Comparison of ENCODE assay signal across 27 cellular contexts in genomic region chr4:157702821-157703220, GRCh38.
"Had no signal": no experiment of that assay in that cellular context is flagged by ENCODE, and none has a peak within 500 bp of the region (broad histone marks: within the 10 kb centered on the region; RNA-seq: fewer than 3 reads in every experiment).

No MANE protein-coding gene starts in this region.

- H3K9me3 Mint-ChIP-seq: activated CD4-positive, alpha-beta T cell treated with anti-CD3 and anti-CD28 coated beads, Interleukin-2, amount 10 ng/mL, durations not matched to agents 24 days and 14 days; activated naive CD8-positive, alpha-beta T cell treated with anti-CD3 and anti-CD28 coated beads, Interleukin-2, amount 50 U/mL, for 24 hours; activated T-helper 1 cell treated with anti-CD3 and anti-CD28 coated beads, Interleukin-12 subunit alpha, Interleukin-12 subunit beta, Interleukin-2, Interleukin-4 antibody, amounts not matched to agents 30 ng/mL and 10 ng/mL and 1 ng/mL, durations not matched to agents 14 hours and 24 hours and 36 hours had no signal

- H3K4me3 ChIP-seq: ascending aorta, body of pancreas, coronary artery, SK-N-MC had no signal

- H3K36me3 Mint-ChIP-seq: activated CD8-positive, alpha-beta memory T cell treated with anti-CD3 and anti-CD28 coated beads, Interleukin-2, amount 10 ng/mL, durations not matched to agents 7 days and 5 days; activated naive CD4-positive, alpha-beta T cell treated with anti-CD3 and anti-CD28 coated beads, Interleukin-2, amount 50 U/mL, for 72 hours had no signal

- H3K27ac ChIP-seq: body of pancreas, coronary artery, SK-N-MC had no signal

- H3K27me3 Mint-ChIP-seq: activated B cell treated with CpG ODN at 0.5 μM for 24 hours; activated CD4-positive, alpha-beta T cell treated with anti-CD3 and anti-CD28 coated beads, Interleukin-2, amount 10 ng/mL, durations not matched to agents 24 days and 14 days; activated CD8-positive, alpha-beta memory T cell treated with anti-CD3 and anti-CD28 coated beads, Interleukin-2, amount 10 ng/mL, durations not matched to agents 7 days and 5 days; activated naive CD8-positive, alpha-beta T cell treated with anti-CD3 and anti-CD28 coated beads, Interleukin-2, amount 50 U/mL, for 24 hours; activated T-cell treated with anti-CD3 and anti-CD28 coated beads, Interleukin-2, amount 50 U/mL, for 24 hours had no signal

- ATAC-seq: activated CD8-positive, alpha-beta memory T cell treated with anti-CD3 and anti-CD28 coated beads, Interleukin-2, amount 10 ng/mL, durations not matched to agents 7 days and 5 days; activated naive CD4-positive, alpha-beta T cell treated with anti-CD3 and anti-CD28 coated beads, Interleukin-2, amount 50 U/mL, for 72 hours; activated naive CD8-positive, alpha-beta T cell treated with anti-CD3 and anti-CD28 coated beads, Interleukin-2, amount 50 U/mL, for 24 hours; body of pancreas had no signal

- H3K9me3 ChIP-seq: body of pancreas had no signal

- DNase-seq: activated B cell treated with CpG ODN at 0.5 μM for 24 hours; activated CD4-positive, alpha-beta T cell treated with anti-CD3 and anti-CD28 coated beads for 1 hour; activated CD4-positive, alpha-beta T cell treated with anti-CD3 and anti-CD28 coated beads, Interleukin-2, amount 10 ng/mL, durations not matched to agents 24 days and 14 days; activated CD4-positive, alpha-beta T cell treated with anti-CD3 and anti-CD28 coated beads, Interleukin-2, amount 50 U/mL, for 48 hours; activated CD8-positive, alpha-beta memory T cell treated with anti-CD3 and anti-CD28 coated beads, Interleukin-2, amount 10 ng/mL, durations not matched to agents 7 days and 5 days; activated effector memory CD4-positive, alpha-beta T cell treated with Interleukin-2 at 50 U/mL for 16 hours; activated naive CD4-positive, alpha-beta T cell treated with Interleukin-2 at 50 U/mL for 16 hours; activated naive CD8-positive, alpha-beta T cell treated with anti-CD3 and anti-CD28 coated beads, Interleukin-2, amount 50 U/mL, for 24 hours; activated T-cell treated with anti-CD3 and anti-CD28 coated beads, Interleukin-2, amount 50 U/mL, for 24 hours; amniotic stem cell; body of pancreas; central memory CD4-positive, alpha-beta T cell; Kasumi-1; NCI-H1048; NCI-H146; NCI-H187 treated with DMSO at 0.1 percent for 48 hours; NCI-H2081 treated with DMSO at 0.1 percent for 48 hours; NCI-H2171; NCI-H2227 treated with DMSO at 0.1 percent for 48 hours; NCI-H510A; NCI-H526 treated with DMSO at 0.1 percent for 48 hours; SIG-M5 had no signal

- H3K4me1 Mint-ChIP-seq: activated B cell treated with CpG ODN at 0.5 μM for 24 hours; activated CD4-positive, alpha-beta T cell treated with anti-CD3 and anti-CD28 coated beads, Interleukin-2, amount 10 ng/mL, durations not matched to agents 24 days and 14 days; activated CD8-positive, alpha-beta memory T cell treated with anti-CD3 and anti-CD28 coated beads, Interleukin-2, amount 10 ng/mL, durations not matched to agents 7 days and 5 days; activated naive CD8-positive, alpha-beta T cell treated with anti-CD3 and anti-CD28 coated beads, Interleukin-2, amount 50 U/mL, for 24 hours had no signal

- H3K27me3 ChIP-seq: ascending aorta, body of pancreas had no signal

- H3K4me3 Mint-ChIP-seq: activated B cell treated with CpG ODN at 0.5 μM for 24 hours; activated CD4-positive, alpha-beta T cell treated with anti-CD3 and anti-CD28 coated beads, Interleukin-2, amount 10 ng/mL, durations not matched to agents 24 days and 14 days; activated CD8-positive, alpha-beta memory T cell treated with anti-CD3 and anti-CD28 coated beads, Interleukin-2, amount 10 ng/mL, durations not matched to agents 7 days and 5 days; activated naive CD8-positive, alpha-beta T cell treated with anti-CD3 and anti-CD28 coated beads, Interleukin-2, amount 50 U/mL, for 24 hours; activated T-cell treated with anti-CD3 and anti-CD28 coated beads, Interleukin-2, amount 50 U/mL, for 24 hours; activated T-helper 1 cell treated with anti-CD3 and anti-CD28 coated beads, Interleukin-12 subunit alpha, Interleukin-12 subunit beta, Interleukin-2, Interleukin-4 antibody, amounts not matched to agents 30 ng/mL and 10 ng/mL and 1 ng/mL, durations not matched to agents 14 hours and 24 hours and 36 hours had no signal

- H3K4me1 ChIP-seq: body of pancreas had no signal

- H3K27ac Mint-ChIP-seq: activated B cell treated with CpG ODN at 0.5 μM for 24 hours; activated CD4-positive, alpha-beta T cell treated with anti-CD3 and anti-CD28 coated beads, Interleukin-2, amount 10 ng/mL, durations not matched to agents 24 days and 14 days; activated CD8-positive, alpha-beta memory T cell treated with anti-CD3 and anti-CD28 coated beads, Interleukin-2, amount 10 ng/mL, durations not matched to agents 7 days and 5 days; activated naive CD4-positive, alpha-beta T cell treated with anti-CD3 and anti-CD28 coated beads, Interleukin-2, amount 50 U/mL, for 72 hours; activated naive CD8-positive, alpha-beta T cell treated with anti-CD3 and anti-CD28 coated beads, Interleukin-2, amount 50 U/mL, for 24 hours; activated T-cell treated with anti-CD3 and anti-CD28 coated beads, Interleukin-2, amount 50 U/mL, for 24 hours; activated T-helper 1 cell treated with anti-CD3 and anti-CD28 coated beads, Interleukin-12 subunit alpha, Interleukin-12 subunit beta, Interleukin-2, Interleukin-4 antibody, amounts not matched to agents 30 ng/mL and 10 ng/mL and 1 ng/mL, durations not matched to agents 14 hours and 24 hours and 36 hours had no signal

- H3K36me3 ChIP-seq: ascending aorta had no signal
